In genomic region chr15:42157981-42158765, GRCh38 we compare ENCODE assay signal across 11 cellular contexts. TPM values are rescaled to one million over a fixed set of nuclear protein-coding genes. Genes with fewer than 3 reads are reported as not detected.
DNase-seq lines count a peak whose midpoint lies in the region; ATAC-seq and TF ChIP-seq lines count a peak whose summit lies in the region.
"Had no signal": no experiment of that assay in that cellular context is flagged by ENCODE, and none has a peak within 500 bp of the region (broad histone marks: within the 10 kb centered on the region; RNA-seq: fewer than 3 reads in every experiment).

No MANE protein-coding gene starts in this region.

- no peak overlapping the region for H3K18ac ChIP-seq in neuronal stem cell (ENCODE audit: low read length)

- H3K4ac ChIP-seq in neuronal stem cell (ENCODE audit: low read length), result no peak overlapping the region

- H3K27me3 ChIP-seq in neuronal stem cell (ENCODE audit: control insufficient read depth in 3 of 3, insufficient read depth in 3 of 3, low read depth in 1 of 3, low read length in 3 of 3), result no peaks in the 10 kb centered on the region
- H3K27me3 ChIP-seq: BLaER1, neutrophil had no signal

- H3K9me3 ChIP-seq in neuronal stem cell (replicated peaks in 1 of 2; ENCODE audit: control insufficient read depth in 2 of 2, insufficient read depth in 1 of 2, low read depth in 1 of 2, low read length in 2 of 2), result no peaks in the 10 kb centered on the region
- H3K9me3 ChIP-seq: BLaER1, neutrophil had no signal

- no peak overlapping the region for H3K23ac ChIP-seq in neuronal stem cell (ENCODE audit: low read depth, low read length, poor library complexity)

- H3K79me1 ChIP-seq in neuronal stem cell (ENCODE audit: low read depth, low read length), result no peaks in the 10 kb centered on the region

- no peak overlapping the region for H2AK5ac ChIP-seq in neuronal stem cell (ENCODE audit: low read depth, low read length)

- peaks cover 6% of the 10 kb centered on the region for H3K36me3 Mint-ChIP-seq in activated naive CD4-positive, alpha-beta T cell treated with anti-CD3 and anti-CD28 coated beads, Interleukin-2, amount 50 U/mL, for 24 hours

- H3K27ac ChIP-seq in neuronal stem cell (replicated peaks; ENCODE audit: low read length), result no peak overlapping the region
- H3K27ac ChIP-seq: BLaER1, KMS-11, neutrophil had no signal

- no CpG with 5 or more reads among the region's 8 CpGs for WGBS in neuronal stem cell (ENCODE audit: extremely low coverage in 2 of 2, insufficient read length in 2 of 2, insufficient replicate concordance in 1 of 2), 2 donors

- H4K8ac ChIP-seq in neuronal stem cell (ENCODE audit: low read depth, low read length), result no peak overlapping the region

- H3K14ac ChIP-seq in neuronal stem cell (ENCODE audit: low read length), result no peak overlapping the region

- no peak overlapping the region for H3K9ac ChIP-seq in neuronal stem cell (ENCODE audit: low read depth, low read length, poor library complexity)
- H3K9ac ChIP-seq: BLaER1, KMS-11 had no signal

- no peaks in the 10 kb centered on the region for H3K27me3 Mint-ChIP-seq in activated naive CD4-positive, alpha-beta T cell treated with anti-CD3 and anti-CD28 coated beads, Interleukin-2, amount 50 U/mL, for 24 hours

- peak overlapping the region; percentile 56 for H3K27ac Mint-ChIP-seq in activated naive CD4-positive, alpha-beta T cell treated with anti-CD3 and anti-CD28 coated beads, Interleukin-2, amount 50 U/mL, for 24 hours

- no peak overlapping the region for H2BK5ac ChIP-seq in neuronal stem cell (ENCODE audit: low read length)

- H3K36me3 ChIP-seq in neuronal stem cell (replicated peaks in 1 of 2; ENCODE audit: control insufficient read depth in 2 of 2, insufficient read depth in 2 of 2, low read length in 2 of 2), result peaks cover 28 to 50% of the 10 kb centered on the region in 2 donors

- no peaks in the 10 kb centered on the region for H3K9me3 Mint-ChIP-seq in activated naive CD4-positive, alpha-beta T cell treated with anti-CD3 and anti-CD28 coated beads, Interleukin-2, amount 50 U/mL, for 24 hours

- ATAC-seq in SK-N-SH treated with all-trans-retinoic acid at 6 μM for 48 hours, result peak; percentile 83

- H3K4me3 ChIP-seq in neuronal stem cell (ENCODE audit: low read length in 2 of 2), result no peak overlapping the region
- H3K4me3 ChIP-seq: BLaER1 had no signal

- no peak for DNase-seq in activated naive CD4-positive, alpha-beta T cell (lab: John Stamatoyannopoulos, UW)
- DNase-seq in fibroblast of peridontal ligament (ENCODE audit: extremely low read depth) (peak; percentile 74), stromal cell of bone marrow (ENCODE audit: low read depth) (peak; percentile 61), germinal center (ENCODE audit: low spot score) (no peak), C1 segment of cervical spinal cord (lab: John Stamatoyannopoulos, UW) (no peak), neuronal stem cell (ENCODE audit: low spot score) (no peak)

- H2AFZ ChIP-seq in neuronal stem cell (ENCODE audit: low read length), result no peak overlapping the region

- no peak overlapping the region for H2BK120ac ChIP-seq in neuronal stem cell (ENCODE audit: low read depth, low read length)

- H2BK12ac ChIP-seq in neuronal stem cell (ENCODE audit: low read length), result no peak overlapping the region

- H3K4me2 ChIP-seq in neuronal stem cell (ENCODE audit: insufficient read depth, low read length, poor library complexity, severe bottlenecking), result no peak overlapping the region
- H3K4me2 ChIP-seq: BLaER1, KMS-11 had no signal

- no peak overlapping the region for H3K4me3 Mint-ChIP-seq in activated naive CD4-positive, alpha-beta T cell treated with anti-CD3 and anti-CD28 coated beads, Interleukin-2, amount 50 U/mL, for 24 hours

- no peak overlapping the region for H2BK15ac ChIP-seq in neuronal stem cell (ENCODE audit: low read length)

- H3K4me1 ChIP-seq in neuronal stem cell (ENCODE audit: control insufficient read depth in 2 of 2, insufficient read depth in 1 of 2, low read depth in 1 of 2, low read length in 2 of 2), result no peaks in the 10 kb centered on the region
- H3K4me1 ChIP-seq: BLaER1 had no signal

- H4K91ac ChIP-seq in neuronal stem cell (ENCODE audit: low read depth, low read length, poor library complexity), result no peak overlapping the region

- no peaks in the 10 kb centered on the region for H3K4me1 Mint-ChIP-seq in activated naive CD4-positive, alpha-beta T cell treated with anti-CD3 and anti-CD28 coated beads, Interleukin-2, amount 50 U/mL, for 24 hours

TF ChIP-seq in SK-N-SH treated with all-trans-retinoic acid at 6 μM for 48 hours, 23 proteins besides CTCF, POLR2A, EP300 and RAD21:
- TF ChIP-seq GLIS3 (CRISPR knock-in tag; IDR thresholded peaks at IDR 0.05) (0 out of 2 replicates have a peak, but pooled peaks have one; percentile 41), ZNF565 (CRISPR knock-in tag; conservative IDR thresholded peaks at IDR 0.05; ENCODE audit: low read depth) (no peak), ZNF8 (CRISPR knock-in tag; IDR thresholded peaks at IDR 0.05) (no peak), CREB5 (CRISPR knock-in tag; IDR thresholded peaks at IDR 0.05; ENCODE audit: low read depth) (no peak), CSRNP3 (CRISPR knock-in tag; IDR thresholded peaks at IDR 0.05) (no peak), TOX (CRISPR knock-in tag; IDR thresholded peaks at IDR 0.05; ENCODE audit: borderline replicate concordance) (0 out of 2 replicates have a peak, but pooled peaks have one; percentile 5), PPARA (CRISPR knock-in tag; IDR thresholded peaks at IDR 0.05; ENCODE audit: borderline replicate concordance) (no peak)

RNA-seq across cellular contexts. Expression of gene PLA2G4F, which starts 1.7 kb away (rescaled TPM):
- polyA plus RNA-seq in neuronal stem cell (2013, experiment 1 of 2), result not detected
- polyA plus RNA-seq in neuronal stem cell (2013, experiment 2 of 2), result not detected

RNA-seq across cellular contexts. Expression of gene VPS39, which starts 49.9 kb away (rescaled TPM):
- polyA plus RNA-seq in neuronal stem cell (2013, experiment 1 of 2), result 28.2 TPM
- polyA plus RNA-seq in neuronal stem cell (2013, experiment 2 of 2), result 29.2 TPM

Comparison
In these comparisons a context has a peak if more than half of its experiments do, and no peak if none do; other contexts are left out.
1. DNase-seq: peak in fibroblast of peridontal ligament (single experiment) and stromal cell of bone marrow (single experiment); none in activated naive CD4-positive, alpha-beta T cell (0 of 4), germinal center (single experiment), C1 segment of cervical spinal cord (0 of 14) and neuronal stem cell (single experiment).